Comparison of ENCODE assay signal across 8 cellular contexts in genomic region chr16:7025616-7026190, GRCh38.
DNase-seq lines count a peak whose midpoint lies in the region; ATAC-seq and TF ChIP-seq lines count a peak whose summit lies in the region.

No MANE protein-coding gene starts in this region.

- H3K4me1 Mint-ChIP-seq in neural progenitor cell: peaks cover 26% of the 10 kb centered on the region
- H3K4me1 Mint-ChIP-seq in stimulated activated memory B cell treated with anti-CD40 and anti-IgM and Interleukin-4, amounts not matched to agents 10 μg/mL and 1 μg/mL and 100 μg/mL, for 72 hours: no peaks in the 10 kb centered on the region

- no peak overlapping the region for H3K27ac Mint-ChIP-seq in neural progenitor cell
- H3K27ac Mint-ChIP-seq in stimulated activated memory B cell treated with anti-CD40 and anti-IgM and Interleukin-4, amounts not matched to agents 10 μg/mL and 1 μg/mL and 100 μg/mL, for 72 hours: no peak overlapping the region

- H3K36me3 ChIP-seq in PC-9 (ENCODE audit: low read depth): no peaks in the 10 kb centered on the region
- no peaks in the 10 kb centered on the region for H3K36me3 ChIP-seq in neural progenitor cell

- peaks cover 3% of the 10 kb centered on the region for H3K9me3 Mint-ChIP-seq in neural progenitor cell
- peaks cover 7% of the 10 kb centered on the region for H3K9me3 Mint-ChIP-seq in stimulated activated memory B cell treated with anti-CD40 and anti-IgM and Interleukin-4, amounts not matched to agents 10 μg/mL and 1 μg/mL and 100 μg/mL, for 72 hours

- no peak overlapping the region for H3K4me3 Mint-ChIP-seq in neural progenitor cell
- no peak overlapping the region for H3K4me3 Mint-ChIP-seq in stimulated activated memory B cell treated with anti-CD40 and anti-IgM and Interleukin-4, amounts not matched to agents 10 μg/mL and 1 μg/mL and 100 μg/mL, for 72 hours

- H3K9me3 ChIP-seq in PC-9 (ENCODE audit: insufficient read depth, low read depth): no peaks in the 10 kb centered on the region
- no peaks in the 10 kb centered on the region for H3K9me3 ChIP-seq in neural progenitor cell (ENCODE audit: low read depth)

- no peak for ATAC-seq in stimulated activated memory B cell treated with anti-CD40 and anti-IgM and Interleukin-4, amounts not matched to agents 10 μg/mL and 1 μg/mL and 100 μg/mL, for 72 hours

- no peaks in the 10 kb centered on the region for H3F3A ChIP-seq in PC-9 (ENCODE audit: insufficient read depth, low read depth)
- H3F3A ChIP-seq in neural progenitor cell (ENCODE audit: low read depth): peaks cover 15% of the 10 kb centered on the region

- H2AFZ ChIP-seq in PC-9 (no peak overlapping the region), neural progenitor cell (replicated peaks) (no peak overlapping the region)

- H3K27ac ChIP-seq in PC-9 (no peak overlapping the region), neural progenitor cell (no peak overlapping the region)

- CTCF ChIA-PET in PC-9 (lab: Charles Lee): interaction anchor here (0.5 kb wide), 1 partner anchor 1507 kb away, joined by 5 read pairs; no protein-coding TSS in a partner anchor

- intact Hi-C loops in PC-9 (cut with micrococcal nuclease; ENCODE audit: unreplicated experiment): loop anchor here (5.0 kb wide), 1 partner anchor 1147 kb away; no protein-coding TSS in a partner anchor

- no peaks in the 10 kb centered on the region for H3K79me2 ChIP-seq in PC-9 (ENCODE audit: low read depth)
- H3K79me2 ChIP-seq in neural progenitor cell (ENCODE audit: low read depth): no peaks in the 10 kb centered on the region

- H3K27me3 ChIP-seq in PC-9 (ENCODE audit: insufficient read depth, low read depth) (no peaks in the 10 kb centered on the region), neural progenitor cell (no peaks in the 10 kb centered on the region)

- no peak overlapping the region for H3K4me3 ChIP-seq in Jurkat, Clone E6-1 (ENCODE audit: low read length)
- H3K4me3 ChIP-seq in PC-9 (no peak overlapping the region), neural progenitor cell (no peak overlapping the region)

- DNase-seq in NCI-H1417 (lab: John Stamatoyannopoulos, UW) (peak in 2 of 3 experiments; percentile 51 to 69), NCI-H1417 treated with DMSO at 0.1 percent for 48 hours (lab: John Stamatoyannopoulos, UW) (no peak), PC-9 (peak; percentile 36 to 57), ecto neural progenitor cell (ENCODE audit: low spot score) (peak; percentile 90), neural progenitor cell (ENCODE audit: low spot score) (peak; percentile 91), foreskin melanocyte (no peak)
- peak; percentile 36 for DNase-seq in Jurkat, Clone E6-1 (ENCODE audit: low read depth, low spot score)

- H4K20me1 ChIP-seq in PC-9 (ENCODE audit: insufficient read depth) (no peaks in the 10 kb centered on the region), neural progenitor cell (ENCODE audit: low read depth) (no peaks in the 10 kb centered on the region)

- H3K27me3 Mint-ChIP-seq in neural progenitor cell (ENCODE audit: insufficient read depth, low read depth): peaks cover 2% of the 10 kb centered on the region
- H3K27me3 Mint-ChIP-seq in stimulated activated memory B cell treated with anti-CD40 and anti-IgM and Interleukin-4, amounts not matched to agents 10 μg/mL and 1 μg/mL and 100 μg/mL, for 72 hours: no peaks in the 10 kb centered on the region

- no peaks in the 10 kb centered on the region for H3K4me1 ChIP-seq in PC-9 (replicated peaks; ENCODE audit: insufficient read depth)
- H3K4me1 ChIP-seq in neural progenitor cell: peaks cover 25% of the 10 kb centered on the region

- no TSS peak for BruUV-seq in PC-9 (replicated peaks; lab: Mats Ljungman, UMichigan)

- no peaks in the 10 kb centered on the region for H3K36me3 Mint-ChIP-seq in neural progenitor cell
- no peaks in the 10 kb centered on the region for H3K36me3 Mint-ChIP-seq in stimulated activated memory B cell treated with anti-CD40 and anti-IgM and Interleukin-4, amounts not matched to agents 10 μg/mL and 1 μg/mL and 100 μg/mL, for 72 hours

- POLR2A ChIA-PET in PC-9 (lab: Charles Lee; ENCODE audit: unreplicated experiment): no interaction called here

- no peak overlapping the region for H3K9ac ChIP-seq in neural progenitor cell

- H3K4me2 ChIP-seq in PC-9 (no peak overlapping the region), neural progenitor cell (no peak overlapping the region)

- peak; percentile 83 for TF ChIP-seq CTCF in PC-9 (conservative IDR thresholded peaks at IDR 0.05)
- TF ChIP-seq CTCF in neural progenitor cell (IDR thresholded peaks at IDR 0.05): peak; percentile 83

- no peaks in the 10 kb centered on the region for H3K9me2 ChIP-seq in PC-9 (ENCODE audit: insufficient read depth)

Comparison
In these comparisons a context has a peak if more than half of its experiments do, and no peak if none do; other contexts are left out.
1. DNase-seq: peak in NCI-H1417 (2 of 3), Jurkat, Clone E6-1 (single experiment), PC-9 (2 of 2), ecto neural progenitor cell (single experiment) and neural progenitor cell (single experiment); none in NCI-H1417 treated with DMSO at 0.1 percent for 48 hours (single experiment) and foreskin melanocyte (single experiment).